Comparison of ENCODE assay signal across 3 cellular contexts in the genomic region with DNA sequence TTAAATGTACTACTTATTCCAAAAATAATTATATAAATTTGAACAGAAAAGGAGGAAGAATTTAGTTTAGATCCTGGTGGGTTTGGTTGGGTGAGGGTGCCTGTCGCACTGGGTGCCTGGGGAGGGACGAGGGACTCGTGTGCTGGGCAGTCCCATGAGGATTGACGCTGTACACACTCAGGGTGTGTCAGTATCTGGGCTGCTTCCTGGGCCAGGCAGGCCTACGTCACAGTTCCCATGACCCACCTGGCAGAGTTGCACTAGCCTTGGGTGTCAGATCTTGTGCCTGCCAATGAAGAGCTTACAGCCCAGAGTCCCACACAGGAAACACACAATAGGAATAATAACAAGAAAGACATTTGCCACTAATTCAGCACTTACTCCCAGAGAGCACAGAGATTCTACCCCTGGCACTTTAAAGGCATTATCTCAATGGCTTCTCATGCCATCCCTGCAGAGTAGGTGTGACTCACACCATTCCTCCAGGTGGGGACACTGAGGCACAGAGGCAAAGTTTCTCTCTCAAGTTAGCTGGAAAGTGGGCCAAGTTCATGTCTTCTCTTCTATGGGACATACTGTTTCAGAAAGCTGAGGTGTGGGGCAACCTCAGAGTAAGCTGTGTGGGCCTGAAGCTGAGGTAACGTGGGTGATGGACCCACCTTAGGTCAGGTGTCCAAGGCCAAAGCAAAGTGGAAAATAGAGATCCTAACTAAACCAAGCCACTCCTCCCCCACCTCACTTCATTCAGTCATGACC.
TF ChIP-seq lines count a peak whose summit lies in the region.

No MANE protein-coding gene starts in this region.

TF ChIP-seq in SK-N-SH, 30 proteins besides CTCF, POLR2A, EP300 and RAD21:
- no peak for TF ChIP-seq TEAD4 (IDR thresholded peaks at IDR 0.05; ENCODE audit: borderline replicate concordance, insufficient read depth)
- TF ChIP-seq, protein P1, sequence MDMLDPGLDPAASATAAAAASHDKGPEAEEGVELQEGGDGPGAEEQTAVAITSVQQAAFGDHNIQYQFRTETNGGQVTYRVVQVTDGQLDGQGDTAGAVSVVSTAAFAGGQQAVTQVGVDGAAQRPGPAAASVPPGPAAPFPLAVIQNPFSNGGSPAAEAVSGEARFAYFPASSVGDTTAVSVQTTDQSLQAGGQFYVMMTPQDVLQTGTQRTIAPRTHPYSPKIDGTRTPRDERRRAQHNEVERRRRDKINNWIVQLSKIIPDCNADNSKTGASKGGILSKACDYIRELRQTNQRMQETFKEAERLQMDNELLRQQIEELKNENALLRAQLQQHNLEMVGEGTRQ (IDR thresholded peaks at IDR 0.05; ENCODE audit: borderline replicate concordance, low read depth, low read length), result no peak
- no peak for TF ChIP-seq GATA2 (CRISPR knock-in tag; IDR thresholded peaks at IDR 0.05)
- no peak for TF ChIP-seq POLR2AphosphoS5 (IDR thresholded peaks at IDR 0.05; ENCODE audit: low read depth, low read length)
TF ChIP-seq in SK-N-SH: peak in this region for 0.

TF ChIP-seq in SK-N-SH treated with all-trans-retinoic acid at 6 μM for 48 hours, 23 proteins besides CTCF, POLR2A, EP300 and RAD21 (continues in another document):
- TF ChIP-seq ZFP3 (CRISPR knock-in tag; IDR thresholded peaks at IDR 0.05) (no peak), GLIS3 (CRISPR knock-in tag; IDR thresholded peaks at IDR 0.05) (no peak), OSR1 (CRISPR knock-in tag; IDR thresholded peaks at IDR 0.05) (no peak), ISL1 (CRISPR knock-in tag; IDR thresholded peaks at IDR 0.05) (no peak), ZNF70 (CRISPR knock-in tag; IDR thresholded peaks at IDR 0.05) (no peak), CSDC2 (CRISPR knock-in tag; IDR thresholded peaks at IDR 0.05) (no peak), SNAI2 (CRISPR knock-in tag; IDR thresholded peaks at IDR 0.05) (no peak), TCF4 (CRISPR knock-in tag; IDR thresholded peaks at IDR 0.05; ENCODE audit: borderline replicate concordance) (no peak), ZNF565 (CRISPR knock-in tag; conservative IDR thresholded peaks at IDR 0.05; ENCODE audit: low read depth) (no peak), PPARA (CRISPR knock-in tag; IDR thresholded peaks at IDR 0.05; ENCODE audit: borderline replicate concordance) (no peak), RARB (CRISPR knock-in tag; IDR thresholded peaks at IDR 0.05) (no peak), TOX (CRISPR knock-in tag; IDR thresholded peaks at IDR 0.05; ENCODE audit: borderline replicate concordance) (no peak), ESRRG (CRISPR knock-in tag; IDR thresholded peaks at IDR 0.05) (no peak)
- TF ChIP-seq, protein P2, sequence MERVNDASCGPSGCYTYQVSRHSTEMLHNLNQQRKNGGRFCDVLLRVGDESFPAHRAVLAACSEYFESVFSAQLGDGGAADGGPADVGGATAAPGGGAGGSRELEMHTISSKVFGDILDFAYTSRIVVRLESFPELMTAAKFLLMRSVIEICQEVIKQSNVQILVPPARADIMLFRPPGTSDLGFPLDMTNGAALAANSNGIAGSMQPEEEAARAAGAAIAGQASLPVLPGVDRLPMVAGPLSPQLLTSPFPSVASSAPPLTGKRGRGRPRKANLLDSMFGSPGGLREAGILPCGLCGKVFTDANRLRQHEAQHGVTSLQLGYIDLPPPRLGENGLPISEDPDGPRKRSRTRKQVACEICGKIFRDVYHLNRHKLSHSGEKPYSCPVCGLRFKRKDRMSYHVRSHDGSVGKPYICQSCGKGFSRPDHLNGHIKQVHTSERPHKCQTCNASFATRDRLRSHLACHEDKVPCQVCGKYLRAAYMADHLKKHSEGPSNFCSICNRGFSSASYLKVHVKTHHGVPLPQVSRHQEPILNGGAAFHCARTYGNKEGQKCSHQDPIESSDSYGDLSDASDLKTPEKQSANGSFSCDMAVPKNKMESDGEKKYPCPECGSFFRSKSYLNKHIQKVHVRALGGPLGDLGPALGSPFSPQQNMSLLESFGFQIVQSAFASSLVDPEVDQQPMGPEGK (CRISPR knock-in tag; IDR thresholded peaks at IDR 0.05; ENCODE audit: borderline replicate concordance), result no peak
- TF ChIP-seq, protein P3, sequence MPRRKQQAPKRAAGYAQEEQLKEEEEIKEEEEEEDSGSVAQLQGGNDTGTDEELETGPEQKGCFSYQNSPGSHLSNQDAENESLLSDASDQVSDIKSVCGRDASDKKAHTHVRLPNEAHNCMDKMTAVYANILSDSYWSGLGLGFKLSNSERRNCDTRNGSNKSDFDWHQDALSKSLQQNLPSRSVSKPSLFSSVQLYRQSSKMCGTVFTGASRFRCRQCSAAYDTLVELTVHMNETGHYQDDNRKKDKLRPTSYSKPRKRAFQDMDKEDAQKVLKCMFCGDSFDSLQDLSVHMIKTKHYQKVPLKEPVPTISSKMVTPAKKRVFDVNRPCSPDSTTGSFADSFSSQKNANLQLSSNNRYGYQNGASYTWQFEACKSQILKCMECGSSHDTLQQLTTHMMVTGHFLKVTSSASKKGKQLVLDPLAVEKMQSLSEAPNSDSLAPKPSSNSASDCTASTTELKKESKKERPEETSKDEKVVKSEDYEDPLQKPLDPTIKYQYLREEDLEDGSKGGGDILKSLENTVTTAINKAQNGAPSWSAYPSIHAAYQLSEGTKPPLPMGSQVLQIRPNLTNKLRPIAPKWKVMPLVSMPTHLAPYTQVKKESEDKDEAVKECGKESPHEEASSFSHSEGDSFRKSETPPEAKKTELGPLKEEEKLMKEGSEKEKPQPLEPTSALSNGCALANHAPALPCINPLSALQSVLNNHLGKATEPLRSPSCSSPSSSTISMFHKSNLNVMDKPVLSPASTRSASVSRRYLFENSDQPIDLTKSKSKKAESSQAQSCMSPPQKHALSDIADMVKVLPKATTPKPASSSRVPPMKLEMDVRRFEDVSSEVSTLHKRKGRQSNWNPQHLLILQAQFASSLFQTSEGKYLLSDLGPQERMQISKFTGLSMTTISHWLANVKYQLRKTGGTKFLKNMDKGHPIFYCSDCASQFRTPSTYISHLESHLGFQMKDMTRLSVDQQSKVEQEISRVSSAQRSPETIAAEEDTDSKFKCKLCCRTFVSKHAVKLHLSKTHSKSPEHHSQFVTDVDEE (CRISPR knock-in tag; IDR thresholded peaks at IDR 0.05), result no peak
- TF ChIP-seq, protein P4, sequence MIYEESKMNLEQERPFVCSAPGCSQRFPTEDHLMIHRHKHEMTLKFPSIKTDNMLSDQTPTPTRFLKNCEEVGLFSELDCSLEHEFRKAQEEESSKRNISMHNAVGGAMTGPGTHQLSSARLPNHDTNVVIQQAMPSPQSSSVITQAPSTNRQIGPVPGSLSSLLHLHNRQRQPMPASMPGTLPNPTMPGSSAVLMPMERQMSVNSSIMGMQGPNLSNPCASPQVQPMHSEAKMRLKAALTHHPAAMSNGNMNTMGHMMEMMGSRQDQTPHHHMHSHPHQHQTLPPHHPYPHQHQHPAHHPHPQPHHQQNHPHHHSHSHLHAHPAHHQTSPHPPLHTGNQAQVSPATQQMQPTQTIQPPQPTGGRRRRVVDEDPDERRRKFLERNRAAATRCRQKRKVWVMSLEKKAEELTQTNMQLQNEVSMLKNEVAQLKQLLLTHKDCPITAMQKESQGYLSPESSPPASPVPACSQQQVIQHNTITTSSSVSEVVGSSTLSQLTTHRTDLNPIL (CRISPR knock-in tag; IDR thresholded peaks at IDR 0.05; ENCODE audit: low read depth), result no peak
- TF ChIP-seq, protein P5, sequence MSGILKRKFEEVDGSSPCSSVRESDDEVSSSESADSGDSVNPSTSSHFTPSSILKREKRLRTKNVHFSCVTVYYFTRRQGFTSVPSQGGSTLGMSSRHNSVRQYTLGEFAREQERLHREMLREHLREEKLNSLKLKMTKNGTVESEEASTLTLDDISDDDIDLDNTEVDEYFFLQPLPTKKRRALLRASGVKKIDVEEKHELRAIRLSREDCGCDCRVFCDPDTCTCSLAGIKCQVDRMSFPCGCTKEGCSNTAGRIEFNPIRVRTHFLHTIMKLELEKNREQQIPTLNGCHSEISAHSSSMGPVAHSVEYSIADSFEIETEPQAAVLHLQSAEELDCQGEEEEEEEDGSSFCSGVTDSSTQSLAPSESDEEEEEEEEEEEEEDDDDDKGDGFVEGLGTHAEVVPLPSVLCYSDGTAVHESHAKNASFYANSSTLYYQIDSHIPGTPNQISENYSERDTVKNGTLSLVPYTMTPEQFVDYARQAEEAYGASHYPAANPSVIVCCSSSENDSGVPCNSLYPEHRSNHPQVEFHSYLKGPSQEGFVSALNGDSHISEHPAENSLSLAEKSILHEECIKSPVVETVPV (CRISPR knock-in tag; IDR thresholded peaks at IDR 0.05), result no peak

TF ChIP-seq in GM12878, 131 proteins besides CTCF, POLR2A, EP300 and RAD21 (continues in another document):
- TF ChIP-seq SMC3 (IDR thresholded peaks at IDR 0.05; ENCODE audit: borderline replicate concordance, low read length) (0 out of 2 replicates have a peak, but pooled peaks have one; percentile 8), MTA2 (IDR thresholded peaks at IDR 0.05; ENCODE audit: low read depth) (peak; percentile 14; the same call in 1 of the 2 replicates), BHLHE40 (IDR thresholded peaks at IDR 0.05; ENCODE audit: borderline replicate concordance in 1 of 2, low read depth in 2 of 2, low read length in 1 of 2) (peak; percentile 74 to 84), HDAC6 (IDR thresholded peaks at IDR 0.05; ENCODE audit: unreplicated experiment) (no peak), CBFB (IDR thresholded peaks at IDR 0.05; ENCODE audit: low read depth) (no peak), IKZF2 (IDR thresholded peaks at IDR 0.05) (peak; percentile 17 to 36; a peak in 1 of 4 replicates), TCF7 (IDR thresholded peaks at IDR 0.05; ENCODE audit: borderline replicate concordance) (no peak), HDGF (IDR thresholded peaks at IDR 0.05) (peak; percentile 27; the same call in 1 of the 2 replicates), CHD1 (IDR thresholded peaks at IDR 0.05; ENCODE audit: low read depth, low read length) (no peak), NBN (IDR thresholded peaks at IDR 0.05) (0 out of 2 replicates have a peak, but pooled peaks have one; percentile 36), ZNF384 (IDR thresholded peaks at IDR 0.05; ENCODE audit: borderline replicate concordance, low read depth, low read length) (peak; percentile 32; the same call in 1 of the 2 replicates), RELA (IDR thresholded peaks at IDR 0.05; ENCODE audit: borderline replicate concordance, partially characterized antibody) (no peak), RFX5 (IDR thresholded peaks at IDR 0.05; ENCODE audit: low read depth, low read length) (peak; percentile 94), SMAD1 (IDR thresholded peaks at IDR 0.05; ENCODE audit: low read depth, partially characterized antibody) (peak; percentile 7), HCFC1 (IDR thresholded peaks at IDR 0.05; ENCODE audit: low read length) (no peak), CREB1 (IDR thresholded peaks at IDR 0.05; ENCODE audit: low read depth) (peak; percentile 60; the same call in 1 of the 2 replicates), DPF2 (IDR thresholded peaks at IDR 0.05) (no peak), EGR1 (IDR thresholded peaks at IDR 0.05; ENCODE audit: borderline replicate concordance in 1 of 2, low read depth in 2 of 2, low read length in 2 of 2) (no peak), MEF2B (IDR thresholded peaks at IDR 0.05; ENCODE audit: partially characterized antibody, poor library complexity, severe bottlenecking) (peak; percentile 98), ATF7 (IDR thresholded peaks at IDR 0.05; ENCODE audit: low read depth) (peak; percentile 55; the same call in 1 of the 2 replicates), RCOR1 (conservative IDR thresholded peaks at IDR 0.05; ENCODE audit: low read depth, low read length) (0 out of 2 replicates have a peak, but pooled peaks have one; percentile 52)
- TF ChIP-seq, protein P6, sequence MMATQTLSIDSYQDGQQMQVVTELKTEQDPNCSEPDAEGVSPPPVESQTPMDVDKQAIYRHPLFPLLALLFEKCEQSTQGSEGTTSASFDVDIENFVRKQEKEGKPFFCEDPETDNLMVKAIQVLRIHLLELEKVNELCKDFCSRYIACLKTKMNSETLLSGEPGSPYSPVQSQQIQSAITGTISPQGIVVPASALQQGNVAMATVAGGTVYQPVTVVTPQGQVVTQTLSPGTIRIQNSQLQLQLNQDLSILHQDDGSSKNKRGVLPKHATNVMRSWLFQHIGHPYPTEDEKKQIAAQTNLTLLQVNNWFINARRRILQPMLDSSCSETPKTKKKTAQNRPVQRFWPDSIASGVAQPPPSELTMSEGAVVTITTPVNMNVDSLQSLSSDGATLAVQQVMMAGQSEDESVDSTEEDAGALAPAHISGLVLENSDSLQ (IDR thresholded peaks at IDR 0.05), result peak; percentile 51; the same call in 1 of the 2 replicates
- TF ChIP-seq, protein P7, sequence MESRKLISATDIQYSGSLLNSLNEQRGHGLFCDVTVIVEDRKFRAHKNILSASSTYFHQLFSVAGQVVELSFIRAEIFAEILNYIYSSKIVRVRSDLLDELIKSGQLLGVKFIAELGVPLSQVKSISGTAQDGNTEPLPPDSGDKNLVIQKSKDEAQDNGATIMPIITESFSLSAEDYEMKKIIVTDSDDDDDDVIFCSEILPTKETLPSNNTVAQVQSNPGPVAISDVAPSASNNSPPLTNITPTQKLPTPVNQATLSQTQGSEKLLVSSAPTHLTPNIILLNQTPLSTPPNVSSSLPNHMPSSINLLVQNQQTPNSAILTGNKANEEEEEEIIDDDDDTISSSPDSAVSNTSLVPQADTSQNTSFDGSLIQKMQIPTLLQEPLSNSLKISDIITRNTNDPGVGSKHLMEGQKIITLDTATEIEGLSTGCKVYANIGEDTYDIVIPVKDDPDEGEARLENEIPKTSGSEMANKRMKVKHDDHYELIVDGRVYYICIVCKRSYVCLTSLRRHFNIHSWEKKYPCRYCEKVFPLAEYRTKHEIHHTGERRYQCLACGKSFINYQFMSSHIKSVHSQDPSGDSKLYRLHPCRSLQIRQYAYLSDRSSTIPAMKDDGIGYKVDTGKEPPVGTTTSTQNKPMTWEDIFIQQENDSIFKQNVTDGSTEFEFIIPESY (IDR thresholded peaks at IDR 0.05), result no peak
- TF ChIP-seq, protein P8, sequence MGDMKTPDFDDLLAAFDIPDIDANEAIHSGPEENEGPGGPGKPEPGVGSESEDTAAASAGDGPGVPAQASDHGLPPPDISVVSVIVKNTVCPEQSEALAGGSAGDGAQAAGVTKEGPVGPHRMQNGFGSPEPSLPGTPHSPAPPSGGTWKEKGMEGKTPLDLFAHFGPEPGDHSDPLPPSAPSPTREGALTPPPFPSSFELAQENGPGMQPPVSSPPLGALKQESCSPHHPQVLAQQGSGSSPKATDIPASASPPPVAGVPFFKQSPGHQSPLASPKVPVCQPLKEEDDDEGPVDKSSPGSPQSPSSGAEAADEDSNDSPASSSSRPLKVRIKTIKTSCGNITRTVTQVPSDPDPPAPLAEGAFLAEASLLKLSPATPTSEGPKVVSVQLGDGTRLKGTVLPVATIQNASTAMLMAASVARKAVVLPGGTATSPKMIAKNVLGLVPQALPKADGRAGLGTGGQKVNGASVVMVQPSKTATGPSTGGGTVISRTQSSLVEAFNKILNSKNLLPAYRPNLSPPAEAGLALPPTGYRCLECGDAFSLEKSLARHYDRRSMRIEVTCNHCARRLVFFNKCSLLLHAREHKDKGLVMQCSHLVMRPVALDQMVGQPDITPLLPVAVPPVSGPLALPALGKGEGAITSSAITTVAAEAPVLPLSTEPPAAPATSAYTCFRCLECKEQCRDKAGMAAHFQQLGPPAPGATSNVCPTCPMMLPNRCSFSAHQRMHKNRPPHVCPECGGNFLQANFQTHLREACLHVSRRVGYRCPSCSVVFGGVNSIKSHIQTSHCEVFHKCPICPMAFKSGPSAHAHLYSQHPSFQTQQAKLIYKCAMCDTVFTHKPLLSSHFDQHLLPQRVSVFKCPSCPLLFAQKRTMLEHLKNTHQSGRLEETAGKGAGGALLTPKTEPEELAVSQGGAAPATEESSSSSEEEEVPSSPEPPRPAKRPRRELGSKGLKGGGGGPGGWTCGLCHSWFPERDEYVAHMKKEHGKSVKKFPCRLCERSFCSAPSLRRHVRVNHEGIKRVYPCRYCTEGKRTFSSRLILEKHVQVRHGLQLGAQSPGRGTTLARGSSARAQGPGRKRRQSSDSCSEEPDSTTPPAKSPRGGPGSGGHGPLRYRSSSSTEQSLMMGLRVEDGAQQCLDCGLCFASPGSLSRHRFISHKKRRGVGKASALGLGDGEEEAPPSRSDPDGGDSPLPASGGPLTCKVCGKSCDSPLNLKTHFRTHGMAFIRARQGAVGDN (IDR thresholded peaks at IDR 0.05), result peak; percentile 95
